In the genomic region with DNA sequence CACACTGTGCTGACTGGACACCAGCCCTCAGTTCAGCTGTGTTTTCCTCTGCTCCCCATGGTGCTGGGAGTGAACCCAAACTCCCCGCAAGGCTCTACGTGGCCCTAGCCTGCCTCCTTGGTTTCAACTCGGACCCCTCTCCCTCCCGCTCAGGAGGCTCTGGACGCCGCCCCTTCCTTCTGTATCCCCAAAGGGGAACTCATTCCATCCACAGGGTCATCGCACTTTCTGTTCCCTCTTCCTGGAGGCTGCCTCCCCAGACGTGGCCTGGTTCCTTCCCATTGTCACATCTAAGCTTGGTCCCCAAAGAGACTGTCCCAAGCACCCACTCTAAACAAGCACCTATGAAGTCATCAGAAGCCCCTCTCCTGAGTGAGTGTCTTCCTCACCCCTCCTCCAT, we compare ENCODE assay signal across 25 cellular contexts. TPM values are rescaled to one million over a fixed set of nuclear protein-coding genes. Genes with fewer than 3 reads are reported as not detected.
DNase-seq lines count a peak whose midpoint lies in the region; ATAC-seq and TF ChIP-seq lines count a peak whose summit lies in the region.
"Had no signal": no experiment of that assay in that cellular context is flagged by ENCODE, and none has a peak within 500 bp of the region (broad histone marks: within the 10 kb centered on the region; RNA-seq: fewer than 3 reads in every experiment).

No MANE protein-coding gene starts in this region.

- H3K4me1 Mint-ChIP-seq in CD4-positive, CD25-positive, alpha-beta regulatory T cell, result peaks cover 4 to 42% (median 12%) of the 10 kb centered on the region in 4 donors
- peaks cover 16% of the 10 kb centered on the region for H3K4me1 Mint-ChIP-seq in stimulated activated memory B cell treated with anti-CD40 and anti-IgM and Interleukin-4, amounts not matched to agents 10 μg/mL and 1 μg/mL and 100 μg/mL, for 72 hours

- no peak for ATAC-seq in CD4-positive, CD25-positive, alpha-beta regulatory T cell (ENCODE audit: low read depth in 2 of 2)
- peak; percentile 20 for ATAC-seq in mucosa of descending colon
- ATAC-seq in HG02981 (IDR thresholded peaks at IDR 0.05; ENCODE audit: unreplicated experiment), result no peak
- ATAC-seq in stimulated activated memory B cell treated with anti-CD40 and anti-IgM and Interleukin-4, amounts not matched to agents 10 μg/mL and 1 μg/mL and 100 μg/mL, for 72 hours, result no peak
- ATAC-seq in GM21390 (IDR thresholded peaks at IDR 0.05; ENCODE audit: unreplicated experiment), result no peak
- ATAC-seq: esophagus mucosa, foreskin keratinocyte, left colon had no signal

- peaks cover 38 to 81% (median 56%) of the 10 kb centered on the region in 10 experiments for H3K4me1 ChIP-seq in BLaER1 treated with 17β-estradiol and CSF1 and Interleukin-3, amounts not matched to agents 10 nM and 100 nM
- no peaks in the 10 kb centered on the region for H3K4me1 ChIP-seq in CD4-positive, CD25-positive, alpha-beta regulatory T cell (ENCODE audit: control insufficient read depth, insufficient read depth, low read length, poor library complexity, severe bottlenecking)
- no peaks in the 10 kb centered on the region for H3K4me1 ChIP-seq in colonic mucosa
- H3K4me1 ChIP-seq in mucosa of descending colon (ENCODE audit: low read depth), result peaks cover 6% of the 10 kb centered on the region
- H3K4me1 ChIP-seq: foreskin keratinocyte, SJSA1 had no signal

- H3K4me3 Mint-ChIP-seq in CD4-positive, CD25-positive, alpha-beta regulatory T cell, result no peak overlapping the region
- H3K4me3 Mint-ChIP-seq in stimulated activated memory B cell treated with anti-CD40 and anti-IgM and Interleukin-4, amounts not matched to agents 10 μg/mL and 1 μg/mL and 100 μg/mL, for 72 hours, result no peak overlapping the region
- H3K4me3 Mint-ChIP-seq: activated CD4-positive, alpha-beta T cell treated with anti-CD3 and anti-CD28 coated beads, Interleukin-2, amount 10 ng/mL, durations not matched to agents 24 days and 14 days; brain; neural progenitor cell; T-cell had no signal

- H3K27me3 ChIP-seq in BLaER1 treated with 17β-estradiol and CSF1 and Interleukin-3, amounts not matched to agents 10 nM and 100 nM, result no peaks in the 10 kb centered on the region
- H3K27me3 ChIP-seq in CD4-positive, CD25-positive, alpha-beta regulatory T cell (ENCODE audit: control insufficient read depth, insufficient read depth, low read length), result no peaks in the 10 kb centered on the region
- no peaks in the 10 kb centered on the region for H3K27me3 ChIP-seq in colonic mucosa
- H3K27me3 ChIP-seq: adrenal gland, neural progenitor cell, SJSA1, upper lobe of left lung had no signal

- peak overlapping the region in 6 of 11 experiments; percentile 2 to 53 (median 30); a peak in 9 of 22 replicates for H3K27ac ChIP-seq in BLaER1 treated with 17β-estradiol and CSF1 and Interleukin-3, amounts not matched to agents 10 nM and 100 nM
- no peak overlapping the region for H3K27ac ChIP-seq in CD4-positive, CD25-positive, alpha-beta regulatory T cell (ENCODE audit: insufficient read depth, low read length, poor library complexity, severe bottlenecking)
- H3K27ac ChIP-seq in colonic mucosa, result no peak overlapping the region
- H3K27ac ChIP-seq: adrenal gland, foreskin keratinocyte, neural progenitor cell, SJSA1, upper lobe of left lung had no signal

- H3K27ac Mint-ChIP-seq in CD4-positive, CD25-positive, alpha-beta regulatory T cell, result peak overlapping the region in 2 of 3 donors; percentile 58 to 62
- H3K27ac Mint-ChIP-seq in stimulated activated memory B cell treated with anti-CD40 and anti-IgM and Interleukin-4, amounts not matched to agents 10 μg/mL and 1 μg/mL and 100 μg/mL, for 72 hours, result no peak overlapping the region
- H3K27ac Mint-ChIP-seq: activated CD4-positive, alpha-beta T cell treated with anti-CD3 and anti-CD28 coated beads, Interleukin-2, amount 10 ng/mL, durations not matched to agents 24 days and 14 days; brain; neural progenitor cell; progenitor cell of endocrine pancreas; T-cell had no signal

- peak overlapping the region; percentile 59 to 91 (median 73) for H3K4me2 ChIP-seq in BLaER1 treated with 17β-estradiol and CSF1 and Interleukin-3, amounts not matched to agents 10 nM and 100 nM
- H3K4me2 ChIP-seq: neural progenitor cell had no signal

- no peaks in the 10 kb centered on the region for H3K9me3 Mint-ChIP-seq in CD4-positive, CD25-positive, alpha-beta regulatory T cell
- no peaks in the 10 kb centered on the region for H3K9me3 Mint-ChIP-seq in stimulated activated memory B cell treated with anti-CD40 and anti-IgM and Interleukin-4, amounts not matched to agents 10 μg/mL and 1 μg/mL and 100 μg/mL, for 72 hours
- H3K9me3 Mint-ChIP-seq: activated CD4-positive, alpha-beta T cell treated with anti-CD3 and anti-CD28 coated beads, Interleukin-2, amount 10 ng/mL, durations not matched to agents 24 days and 14 days; neural progenitor cell; T-cell had no signal

- peaks cover 31 to 99% (median 73%) of the 10 kb centered on the region in 11 experiments; a peak in 20 of 22 replicates for H3K36me3 ChIP-seq in BLaER1 treated with 17β-estradiol and CSF1 and Interleukin-3, amounts not matched to agents 10 nM and 100 nM
- H3K36me3 ChIP-seq in CD4-positive, CD25-positive, alpha-beta regulatory T cell (ENCODE audit: control insufficient read depth, insufficient read depth, low read length), result peaks cover 42% of the 10 kb centered on the region
- no peaks in the 10 kb centered on the region for H3K36me3 ChIP-seq in colonic mucosa
- no peaks in the 10 kb centered on the region for H3K36me3 ChIP-seq in mucosa of descending colon (ENCODE audit: low read depth)
- H3K36me3 ChIP-seq: adrenal gland, neural progenitor cell, SJSA1, upper lobe of left lung had no signal

- H3K4me3 ChIP-seq in BLaER1 treated with 17β-estradiol and CSF1 and Interleukin-3, amounts not matched to agents 10 nM and 100 nM, result no peak overlapping the region; a peak in 1 of 20 replicates
- no peak overlapping the region for H3K4me3 ChIP-seq in CD4-positive, CD25-positive, alpha-beta regulatory T cell (ENCODE audit: low read depth, low read length)
- H3K4me3 ChIP-seq in colonic mucosa (no peak overlapping the region), mucosa of descending colon (no peak overlapping the region)
- H3K4me3 ChIP-seq: adrenal gland, neural progenitor cell, SJSA1, upper lobe of left lung had no signal

- TF ChIP-seq CTCF in colonic mucosa (IDR thresholded peaks at IDR 0.05) (no peak), mucosa of descending colon (IDR thresholded peaks at IDR 0.05) (no peak)

- peaks cover 18% of the 10 kb centered on the region for H3K36me3 Mint-ChIP-seq in CD4-positive, CD25-positive, alpha-beta regulatory T cell
- peaks cover 51% of the 10 kb centered on the region for H3K36me3 Mint-ChIP-seq in stimulated activated memory B cell treated with anti-CD40 and anti-IgM and Interleukin-4, amounts not matched to agents 10 μg/mL and 1 μg/mL and 100 μg/mL, for 72 hours
- H3K36me3 Mint-ChIP-seq: brain, neural progenitor cell had no signal

- H4K20me1 ChIP-seq in BLaER1 treated with 17β-estradiol and CSF1 and Interleukin-3, amounts not matched to agents 10 nM and 100 nM, result peaks cover 99 to 100% (median 100%) of the 10 kb centered on the region in 11 experiments

- H3K9me3 ChIP-seq in BLaER1 treated with 17β-estradiol and CSF1 and Interleukin-3, amounts not matched to agents 10 nM and 100 nM (replicated peaks in 1 of 11), result no peaks in the 10 kb centered on the region
- no peaks in the 10 kb centered on the region for H3K9me3 ChIP-seq in CD4-positive, CD25-positive, alpha-beta regulatory T cell (ENCODE audit: control insufficient read depth in 2 of 2, low read length in 2 of 2)
- no peaks in the 10 kb centered on the region for H3K9me3 ChIP-seq in colonic mucosa
- H3K9me3 ChIP-seq in mucosa of descending colon, result no peaks in the 10 kb centered on the region
- H3K9me3 ChIP-seq: adrenal gland, SJSA1, upper lobe of left lung had no signal

- no peak for DNase-seq in CD4-positive, CD25-positive, alpha-beta regulatory T cell
- peak; percentile 25 for DNase-seq in colonic mucosa
- DNase-seq in mucosa of descending colon, result peak in 1 of 3 donors; percentile 21
- DNase-seq in AML-193 (lab: John Stamatoyannopoulos, UW), result no peak
- DNase-seq: activated CD4-positive, alpha-beta T cell treated with anti-CD3 and anti-CD28 coated beads, Interleukin-2, amount 10 ng/mL, durations not matched to agents 24 days and 14 days; DND-41; foreskin keratinocyte; H7; left colon; midbrain; NCI-H1930; NCI-H526 treated with DMSO at 0.1 percent for 48 hours; stimulated activated CD8-positive, alpha-beta memory T cell treated with anti-CD3 and anti-CD28 coated beads, Interleukin-4, amount 100 ng/mL, for 48 hours; T-cell; upper lobe of left lung had no signal

- H3K27me3 Mint-ChIP-seq in CD4-positive, CD25-positive, alpha-beta regulatory T cell, result no peaks in the 10 kb centered on the region
- H3K27me3 Mint-ChIP-seq in stimulated activated memory B cell treated with anti-CD40 and anti-IgM and Interleukin-4, amounts not matched to agents 10 μg/mL and 1 μg/mL and 100 μg/mL, for 72 hours, result no peaks in the 10 kb centered on the region
- H3K27me3 Mint-ChIP-seq: activated CD4-positive, alpha-beta T cell treated with anti-CD3 and anti-CD28 coated beads, Interleukin-2, amount 10 ng/mL, durations not matched to agents 24 days and 14 days; T-cell had no signal

- intact Hi-C loops in colonic mucosa (cut with DNase I), result loop anchor here (10.0 kb wide), 1 partner anchor 118 kb away; no protein-coding TSS in a partner anchor
- intact Hi-C loops in mucosa of descending colon (cut with DNase I, micrococcal nuclease), result no loop called here

- peak overlapping the region in 2 of 11 experiments; percentile 28 to 30; a peak in 2 of 22 replicates for H3K9ac ChIP-seq in BLaER1 treated with 17β-estradiol and CSF1 and Interleukin-3, amounts not matched to agents 10 nM and 100 nM
- H3K9ac ChIP-seq in colonic mucosa (ENCODE audit: low read depth in 2 of 2, low read length in 2 of 2), result no peak overlapping the region
- H3K9ac ChIP-seq: neural progenitor cell had no signal

RNA-seq across cellular contexts. Expression of gene KCNAB2, which starts 10.9 kb away (rescaled TPM):
- 244 TPM for total RNA-seq in CD4-positive, CD25-positive, alpha-beta regulatory T cell
- polyA plus RNA-seq in CD4-positive, CD25-positive, alpha-beta regulatory T cell, result 10 to 100 TPM; 21.2 to 28.6 (median 26.5) TPM
- total RNA-seq in colonic mucosa (1 to 10 TPM; 4.7 to 6.4 TPM), mucosa of descending colon (10 to 100 TPM in 2 of 3 donors, 1 to 10 TPM in 1; 6.9 to 15.7 (median 11.8) TPM)

Comparison
In these comparisons a context has a peak if more than half of its experiments do, and no peak if none do; other contexts are left out.
1. H3K27ac ChIP-seq: peak in BLaER1 treated with 17β-estradiol and CSF1 and Interleukin-3, amounts not matched to agents 10 nM and 100 nM (6 of 11); none in CD4-positive, CD25-positive, alpha-beta regulatory T cell (single experiment) and colonic mucosa (single experiment).
2. RNA of gene KCNAB2, which starts 10.9 kb away (total RNA-seq): 244 TPM in CD4-positive, CD25-positive, alpha-beta regulatory T cell (single experiment); 6.9 to 15.7 TPM in mucosa of descending colon and 4.7 to 6.4 TPM in colonic mucosa; every median in the first group is over 10 times any median in the second.